In genomic region chr12:106841471-106842302, GRCh38 we compare ENCODE assay signal across 8 cellular contexts.
DNase-seq lines count a peak whose midpoint lies in the region; ATAC-seq, FAIRE-seq and TF ChIP-seq lines count a peak whose summit lies in the region.

No MANE protein-coding gene starts in this region.

- H3K4me1 ChIP-seq in fibroblast of lung (ENCODE audit: control insufficient read depth, extremely low read depth, insufficient read depth, low read length) = no peaks in the 10 kb centered on the region

- POLR2A ChIA-PET in AG04449 (lab: Yijun Ruan, JAX) = no interaction called here

- no peaks in the 10 kb centered on the region for H3K9me3 Mint-ChIP-seq in neural crest cell

- peak overlapping the region; percentile 32 for H3K4me3 Mint-ChIP-seq in neural crest cell

- peak overlapping the region; percentile 10; the same call in 1 of the 2 replicates for H3K27ac ChIP-seq in VCaP
- no peak overlapping the region for H3K27ac ChIP-seq in fibroblast of lung (ENCODE audit: insufficient read depth, low read length)

- TF ChIP-seq CTCF in AG04449 (IDR thresholded peaks at IDR 0.05; ENCODE audit: insufficient read depth, low read length, missing control alignments) (peak; percentile 44), VCaP (conservative IDR thresholded peaks at IDR 0.05) (peak; percentile 82), fibroblast of lung (conservative IDR thresholded peaks at IDR 0.05 in 1 of 2, IDR thresholded peaks at IDR 0.05 in 1 of 2; ENCODE audit: low read depth in 1 of 2, low read length in 2 of 2) (peak; percentile 59 to 68), neural crest cell (conservative IDR thresholded peaks at IDR 0.05) (peak; percentile 81)

- H3K36me3 Mint-ChIP-seq in neural crest cell (ENCODE audit: low read depth) = peaks cover 3% of the 10 kb centered on the region

- peak overlapping the region; percentile 56 for H2AFZ ChIP-seq in fibroblast of lung (ENCODE audit: low read length)

- H3K27ac Mint-ChIP-seq in neural crest cell (ENCODE audit: unreplicated experiment) = peak overlapping the region; percentile 59

- H3K4me3 ChIP-seq in AG04449 (ENCODE audit: low read depth, low read length) (no peak overlapping the region), fibroblast of lung (replicated peaks in 1 of 4; ENCODE audit: control extremely low read depth in 1 of 4, insufficient read depth in 1 of 4, low read depth in 3 of 4, low read length in 4 of 4) (no peak overlapping the region)

- FAIRE-seq in G401.6 (lab: Jason Lieb, UNC) = peak; percentile 96

- H3K4me2 ChIP-seq in fibroblast of lung (ENCODE audit: extremely low read depth, insufficient read depth, low read length) = peak overlapping the region; percentile 48

- no peaks in the 10 kb centered on the region for H3K79me2 ChIP-seq in fibroblast of lung (ENCODE audit: control insufficient read depth, insufficient read depth, low read length)

- CTCF ChIA-PET in AG04449 (lab: Yijun Ruan, JAX) = interaction anchor here (0.7 to 4.6 kb wide), 40 partner anchors 8 to 618 kb away, joined by 3 to 46 read pairs (median 3); partner anchors contain the start of gene POLR3B

- no peaks in the 10 kb centered on the region for H3K27me3 ChIP-seq in fibroblast of lung (ENCODE audit: control insufficient read depth, insufficient read depth, low read length)

- peaks cover 2% of the 10 kb centered on the region for H3K36me3 ChIP-seq in fibroblast of lung (ENCODE audit: control insufficient read depth, insufficient read depth, low read length)

- no peak for ATAC-seq in HG02970 (IDR thresholded peaks at IDR 0.05; ENCODE audit: low FRiP score, unreplicated experiment)

- DNase-seq in AG04449 (ENCODE audit: low read depth, low spot score) = no peak
- DNase-seq in NCI-H1694 (lab: John Stamatoyannopoulos, UW) = peak; percentile 59
- peak; percentile 35 to 72 for DNase-seq in fibroblast of lung (ENCODE audit: low read depth in 2 of 2)
- DNase-seq in neural crest cell (ENCODE audit: low read depth, low spot score) = peak; percentile 40
- no peak for DNase-seq in activated CD4-positive, CD25-positive, alpha-beta regulatory T cell treated with anti-CD3 and anti-CD28 coated beads, Interleukin-2, amount 50 U/mL, for 72 hours

- H4K20me1 ChIP-seq in fibroblast of lung (ENCODE audit: control insufficient read depth, extremely low read depth, insufficient read depth, low read length) = no peaks in the 10 kb centered on the region

- no peaks in the 10 kb centered on the region for H3K27me3 Mint-ChIP-seq in neural crest cell (ENCODE audit: low read depth)

- H3K4me1 Mint-ChIP-seq in neural crest cell = peaks cover 38% of the 10 kb centered on the region

- no peaks in the 10 kb centered on the region for H3K9me3 ChIP-seq in fibroblast of lung (ENCODE audit: control insufficient read depth, insufficient read depth, low read depth, low read length)

- peak overlapping the region; percentile 5 for H3K9ac ChIP-seq in fibroblast of lung (ENCODE audit: insufficient read depth, low read length)

Comparison
In these comparisons a context has a peak if more than half of its experiments do, and no peak if none do; other contexts are left out.
1. DNase-seq: peak in NCI-H1694 (single experiment), fibroblast of lung (2 of 2) and neural crest cell (single experiment); none in AG04449 (single experiment) and activated CD4-positive, CD25-positive, alpha-beta regulatory T cell treated with anti-CD3 and anti-CD28 coated beads, Interleukin-2, amount 50 U/mL, for 72 hours (single experiment).
2. Peak in every context shown above with its lines, with median percentiles within 50 percentile points of each other: CTCF ChIP-seq.